ENCODE assay signal across 8 cellular contexts in the genomic region with DNA sequence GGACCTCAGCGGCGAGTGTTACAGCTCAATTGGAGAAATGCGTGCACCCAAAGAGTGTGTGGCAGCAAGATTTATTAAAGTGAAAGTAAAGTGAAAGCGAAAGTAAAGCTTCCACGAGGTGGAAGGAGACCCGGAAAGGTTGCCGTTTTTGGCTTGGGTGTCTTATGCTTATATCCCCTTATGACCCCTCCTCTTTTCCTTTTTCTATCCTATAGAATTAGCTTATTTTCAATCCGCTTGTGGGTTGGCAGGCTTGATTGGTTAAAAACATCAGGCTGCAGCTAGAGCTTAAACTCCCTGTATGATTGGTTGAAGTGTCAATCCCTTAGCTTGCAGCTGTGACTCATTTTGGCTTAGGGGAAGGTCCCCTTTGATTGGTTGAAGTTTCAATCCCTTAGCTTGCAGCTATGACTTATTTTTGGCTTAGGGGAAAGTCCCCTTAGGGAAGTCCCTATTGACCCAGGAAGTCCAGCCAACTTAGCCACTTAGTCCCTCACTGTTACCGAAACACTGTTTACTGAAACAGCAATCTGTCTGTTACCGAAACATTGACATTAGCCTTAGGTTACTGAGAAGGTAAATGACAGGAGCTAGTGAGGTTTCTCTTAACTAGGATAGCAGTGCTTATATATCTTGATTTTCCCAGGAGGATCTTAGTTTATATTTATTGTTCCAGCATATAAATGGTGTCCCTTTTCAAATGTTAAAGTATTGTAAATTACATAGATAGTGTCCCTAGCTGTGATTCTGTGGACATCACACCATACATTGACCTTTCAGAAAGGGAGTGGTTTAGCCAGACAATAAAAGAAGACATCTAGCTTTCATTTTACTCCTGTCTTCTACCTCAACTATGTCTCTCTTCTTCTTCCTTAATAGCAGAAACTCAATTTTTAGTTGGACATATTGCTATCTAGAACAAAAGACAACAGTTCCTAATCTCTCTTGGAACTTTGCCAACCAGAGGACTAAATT.
DNase-seq lines count a peak whose midpoint lies in the region; ATAC-seq and TF ChIP-seq lines count a peak whose summit lies in the region.

No MANE protein-coding gene starts in this region.

- H3K27ac ChIP-seq in heart left ventricle (peak overlapping the region in 11 of 12 donors; percentile 4 to 75 (median 57)), heart right ventricle (peak overlapping the region; percentile 11 to 80 (median 58))

- H3K27me3 Mint-ChIP-seq in activated T-cell treated with anti-CD3 and anti-CD28 coated beads, Interleukin-2, amount 50 U/mL, for 4 hours (ENCODE audit: low read depth) = no peaks in the 10 kb centered on the region

- intact Hi-C loops in heart left ventricle (cut with DNase I) = loop anchor here in 3 of 10 donors (5.0 to 10.0 kb wide), 3 partner anchors 581 to 586 kb away; no protein-coding TSS in a partner anchor
- intact Hi-C loops in Right ventricle myocardium superior (cut with DNase I) = no loop called here
- intact Hi-C loops in heart right ventricle (cut with DNase I) = loop anchor here in 2 of 10 donors (10.0 kb wide), 2 partner anchors 154 to 594 kb away; no protein-coding TSS in a partner anchor

- WGBS in heart left ventricle, 4 donors = 55 to 66% (median 60%) methylated on average over 10 of the region's 10 CpGs
- 59 to 71% methylated on average over 10 of the region's 10 CpGs for WGBS in heart right ventricle, 2 donors

- peak overlapping the region in 11 of 12 donors; percentile 29 to 65 (median 46) for H3K4me3 ChIP-seq in heart left ventricle
- H3K4me3 ChIP-seq in heart right ventricle = peak overlapping the region; percentile 10 to 58 (median 50)

- no peak for TF ChIP-seq CTCF in heart left ventricle (IDR thresholded peaks at IDR 0.05)
- no peak for TF ChIP-seq CTCF in heart right ventricle (IDR thresholded peaks at IDR 0.05)

- DNase-seq in heart left ventricle (peak in 4 of 5 donors; percentile 28 to 52 (median 34)), Right ventricle myocardium superior (no peak), NCI-H460 (ENCODE audit: extremely low read depth, low read depth) (peak; percentile 54), heart right ventricle (peak in 1 of 2 donors; percentile 55), epidermal melanocyte (ENCODE audit: insufficient read length, low spot score) (no peak)
- peak; percentile 17 for DNase-seq in activated T-cell treated with anti-CD3 and anti-CD28 coated beads, Interleukin-2, amount 50 U/mL, for 4 hours
- peak; percentile 4 to 28 for DNase-seq in stimulated activated CD4-positive, alpha-beta T cell treated with anti-CD3 and anti-CD28 coated beads, Interleukin-2, amount 100 ng/mL, for 24 hours

- H3K36me3 ChIP-seq in heart left ventricle (no peaks in the 10 kb centered on the region), heart right ventricle (no peaks in the 10 kb centered on the region)

- no peaks in the 10 kb centered on the region for H3K9me3 Mint-ChIP-seq in activated T-cell treated with anti-CD3 and anti-CD28 coated beads, Interleukin-2, amount 50 U/mL, for 4 hours

- ATAC-seq in heart left ventricle (peak in 2 of 4 donors; percentile 49 to 62), Right ventricle myocardium superior (ENCODE audit: poor library complexity) (no peak), HG02970 (IDR thresholded peaks at IDR 0.05; ENCODE audit: low FRiP score, unreplicated experiment) (peak; percentile 88), heart right ventricle (peak in 6 of 8 donors; percentile 42 to 74 (median 69))
- ATAC-seq in activated T-cell treated with anti-CD3 and anti-CD28 coated beads, Interleukin-2, amount 50 U/mL, for 4 hours = peak; percentile 57 to 65

- H3K27me3 ChIP-seq in heart left ventricle = no peaks in the 10 kb centered on the region
- H3K27me3 ChIP-seq in heart right ventricle = no peaks in the 10 kb centered on the region

- H3K9me3 ChIP-seq in heart left ventricle (no peaks in the 10 kb centered on the region), heart right ventricle (peaks cover 0 to 4% (median 0%) of the 10 kb centered on the region in 11 donors)

- H3K4me3 Mint-ChIP-seq in activated T-cell treated with anti-CD3 and anti-CD28 coated beads, Interleukin-2, amount 50 U/mL, for 4 hours = peak overlapping the region; percentile 79

- H3K4me1 Mint-ChIP-seq in activated T-cell treated with anti-CD3 and anti-CD28 coated beads, Interleukin-2, amount 50 U/mL, for 4 hours (ENCODE audit: low read depth) = peaks cover 24% of the 10 kb centered on the region

- H3K4me1 ChIP-seq in heart left ventricle = peaks cover 0 to 10% (median 0%) of the 10 kb centered on the region in 12 donors
- H3K4me1 ChIP-seq in heart right ventricle = peaks cover 0 to 11% (median 3%) of the 10 kb centered on the region in 9 donors

- no peaks in the 10 kb centered on the region for H3K36me3 Mint-ChIP-seq in activated T-cell treated with anti-CD3 and anti-CD28 coated beads, Interleukin-2, amount 50 U/mL, for 4 hours (ENCODE audit: insufficient read depth)

- TF ChIP-seq POLR2A in heart left ventricle (IDR thresholded peaks at IDR 0.05) = no peak

Comparison
In these comparisons a context has a peak if more than half of its experiments do, and no peak if none do; other contexts are left out.
1. DNase-seq: peak in heart left ventricle (4 of 5), NCI-H460 (single experiment), activated T-cell treated with anti-CD3 and anti-CD28 coated beads, Interleukin-2, amount 50 U/mL, for 4 hours (single experiment) and stimulated activated CD4-positive, alpha-beta T cell treated with anti-CD3 and anti-CD28 coated beads, Interleukin-2, amount 100 ng/mL, for 24 hours (2 of 2); none in Right ventricle myocardium superior (single experiment) and epidermal melanocyte (single experiment).